ENCODE assay signal across 30 cellular contexts in genomic region chr16:71482569-71482968, GRCh38. TPM values are rescaled to one million over a fixed set of nuclear protein-coding genes. Genes with fewer than 3 reads are reported as not detected.
DNase-seq lines count a peak whose midpoint lies in the region; ATAC-seq and TF ChIP-seq lines count a peak whose summit lies in the region.
"Had no signal": no experiment of that assay in that cellular context is flagged by ENCODE, and none has a peak within 500 bp of the region (broad histone marks: within the 10 kb centered on the region; RNA-seq: fewer than 3 reads in every experiment).

No MANE protein-coding gene starts in this region.

- H3K36me3 Mint-ChIP-seq in CD4-positive, CD25-positive, alpha-beta regulatory T cell = peaks cover 18% of the 10 kb centered on the region
- H3K36me3 Mint-ChIP-seq in activated T-helper 17 cell treated with anti-CD3 and anti-CD28 coated beads, Interleukin-2, amount 50 U/mL, for 72 hours (ENCODE audit: low read depth) = peaks cover 22% of the 10 kb centered on the region
- no peaks in the 10 kb centered on the region for H3K36me3 Mint-ChIP-seq in nephron progenitor cell (ENCODE audit: low read depth)

- TF ChIP-seq CTCF in right lobe of liver (IDR thresholded peaks at IDR 0.05) = no peak
- no peak for TF ChIP-seq CTCF in nephron progenitor cell (IDR thresholded peaks at IDR 0.05)

- H3K9me3 Mint-ChIP-seq in CD4-positive, CD25-positive, alpha-beta regulatory T cell = no peaks in the 10 kb centered on the region
- H3K9me3 Mint-ChIP-seq in activated T-helper 17 cell treated with anti-CD3 and anti-CD28 coated beads, Interleukin-2, amount 50 U/mL, for 72 hours = peaks cover 8% of the 10 kb centered on the region
- no peaks in the 10 kb centered on the region for H3K9me3 Mint-ChIP-seq in nephron progenitor cell
- H3K9me3 Mint-ChIP-seq: CD4-positive, alpha-beta T cell had no signal

- intact Hi-C loops in right lobe of liver (cut with DNase I) = no loop called here

- H3K9me3 ChIP-seq in CD4-positive, CD25-positive, alpha-beta regulatory T cell (ENCODE audit: control insufficient read depth in 2 of 2, low read length in 2 of 2) = no peaks in the 10 kb centered on the region
- H3K9me3 ChIP-seq in right lobe of liver = no peaks in the 10 kb centered on the region
- H3K9me3 ChIP-seq: BLaER1, Caco-2 had no signal

- no peak overlapping the region for H3K27ac ChIP-seq in CD4-positive, CD25-positive, alpha-beta regulatory T cell (ENCODE audit: insufficient read depth, low read length, poor library complexity, severe bottlenecking)
- peak overlapping the region in 1 of 3 donors; percentile 96 for H3K27ac ChIP-seq in right lobe of liver
- H3K27ac ChIP-seq: BLaER1, HL-60, PC-9, SJSA1 had no signal

- peaks cover 3% of the 10 kb centered on the region for H3K4me1 ChIP-seq in CD4-positive, CD25-positive, alpha-beta regulatory T cell (ENCODE audit: control insufficient read depth, insufficient read depth, low read length, poor library complexity, severe bottlenecking)
- H3K4me1 ChIP-seq in right lobe of liver = peaks cover 0 to 16% (median 5%) of the 10 kb centered on the region in 4 donors
- H3K4me1 ChIP-seq: Caco-2 had no signal

- no peak for TF ChIP-seq POLR2A in right lobe of liver (IDR thresholded peaks at IDR 0.05)

- peaks cover 4% of the 10 kb centered on the region for H3K36me3 ChIP-seq in CD4-positive, CD25-positive, alpha-beta regulatory T cell (ENCODE audit: control insufficient read depth, insufficient read depth, low read length)
- peaks cover 0 to 17% (median 0%) of the 10 kb centered on the region in 4 donors for H3K36me3 ChIP-seq in right lobe of liver

- DNase-seq in CD4-positive, CD25-positive, alpha-beta regulatory T cell = no peak
- DNase-seq in right lobe of liver (no peak), nephron progenitor cell (no peak), GF-D8 (lab: John Stamatoyannopoulos, UW) (no peak), T1000 (lab: John Stamatoyannopoulos, UW) (no peak)
- DNase-seq: Caco-2; CD4-positive, alpha-beta T cell; DMS79; EL; GDM1; Karpas-422; NCI-H1092 treated with DMSO at 0.1 percent for 48 hours; NCI-H1436 treated with DMSO at 0.1 percent for 48 hours; NCI-H1930; NCI-H2107; NCI-H526; NCI-H82; NK-92 treated with Interleukin-12 subunit alpha and Interleukin-12 subunit beta, amount 100 ng/mL, for 24 hours; PC-9 had no signal

- WGBS in right lobe of liver (ENCODE audit: insufficient coverage, low coverage, low lambda C conversion rate, missing lambda C conversion rate) = 71% methylated on average over 3 of the region's 5 CpGs

- no peak for ATAC-seq in CD4-positive, CD25-positive, alpha-beta regulatory T cell (ENCODE audit: low read depth in 2 of 2)
- no peak for ATAC-seq in activated T-helper 17 cell treated with anti-CD3 and anti-CD28 coated beads, Interleukin-2, amount 50 U/mL, for 72 hours (replicated peaks)
- ATAC-seq in right lobe of liver (peak in 3 of 4 donors; percentile 12 to 45 (median 43)), HG03196 (IDR thresholded peaks at IDR 0.05; ENCODE audit: unreplicated experiment) (no peak)
- ATAC-seq: HCT116, Right ventricle myocardium inferior had no signal

- no peaks in the 10 kb centered on the region for H3K27me3 ChIP-seq in CD4-positive, CD25-positive, alpha-beta regulatory T cell (ENCODE audit: control insufficient read depth, insufficient read depth, low read length)
- no peaks in the 10 kb centered on the region for H3K27me3 ChIP-seq in right lobe of liver
- H3K27me3 ChIP-seq: BLaER1, SJSA1 had no signal

- peaks cover 11 to 20% (median 15%) of the 10 kb centered on the region in 4 donors for H3K4me1 Mint-ChIP-seq in CD4-positive, CD25-positive, alpha-beta regulatory T cell
- peaks cover 22% of the 10 kb centered on the region for H3K4me1 Mint-ChIP-seq in activated T-helper 17 cell treated with anti-CD3 and anti-CD28 coated beads, Interleukin-2, amount 50 U/mL, for 72 hours
- peaks cover 15% of the 10 kb centered on the region for H3K4me1 Mint-ChIP-seq in nephron progenitor cell

- H3K27ac Mint-ChIP-seq in CD4-positive, CD25-positive, alpha-beta regulatory T cell = peak overlapping the region in 1 of 3 donors; percentile 92
- peak overlapping the region; percentile 99 for H3K27ac Mint-ChIP-seq in activated T-helper 17 cell treated with anti-CD3 and anti-CD28 coated beads, Interleukin-2, amount 50 U/mL, for 72 hours
- no peak overlapping the region for H3K27ac Mint-ChIP-seq in nephron progenitor cell

- no peak overlapping the region for H3K4me3 ChIP-seq in CD4-positive, CD25-positive, alpha-beta regulatory T cell (ENCODE audit: low read depth, low read length)
- no peak overlapping the region for H3K4me3 ChIP-seq in right lobe of liver
- H3K4me3 ChIP-seq: BLaER1, PC-9, SJSA1 had no signal

- H3K4me3 Mint-ChIP-seq in CD4-positive, CD25-positive, alpha-beta regulatory T cell = peak overlapping the region in 3 of 4 donors; percentile 5 to 76 (median 29)
- H3K4me3 Mint-ChIP-seq in activated T-helper 17 cell treated with anti-CD3 and anti-CD28 coated beads, Interleukin-2, amount 50 U/mL, for 72 hours = peak overlapping the region; percentile 92
- H3K4me3 Mint-ChIP-seq in nephron progenitor cell = peak overlapping the region; percentile 61

- H3K27me3 Mint-ChIP-seq in CD4-positive, CD25-positive, alpha-beta regulatory T cell = no peaks in the 10 kb centered on the region
- H3K27me3 Mint-ChIP-seq in activated T-helper 17 cell treated with anti-CD3 and anti-CD28 coated beads, Interleukin-2, amount 50 U/mL, for 72 hours = peaks cover 5% of the 10 kb centered on the region
- peaks cover 12% of the 10 kb centered on the region for H3K27me3 Mint-ChIP-seq in nephron progenitor cell (ENCODE audit: low read depth, poor library complexity)
- H3K27me3 Mint-ChIP-seq: CD4-positive, alpha-beta T cell had no signal

RNA-seq across cellular contexts. Expression of gene ZNF19, which starts 6.6 kb away (rescaled TPM):
- 5.9 TPM for total RNA-seq in CD4-positive, CD25-positive, alpha-beta regulatory T cell
- 1 to 10 TPM; 1.7 to 5.1 (median 2.4) TPM for polyA plus RNA-seq in CD4-positive, CD25-positive, alpha-beta regulatory T cell
- 1 to 10 TPM; 1.1 to 3.4 TPM for total RNA-seq in activated T-helper 17 cell treated with anti-CD3 and anti-CD28 coated beads, Interleukin-2, amount 50 U/mL, for 72 hours
- 1 to 10 TPM; 2.5 to 3.7 (median 2.6) TPM for total RNA-seq in right lobe of liver

RNA-seq across cellular contexts. Expression of gene ZNF23, which starts 20.5 kb away (rescaled TPM):
- total RNA-seq in CD4-positive, CD25-positive, alpha-beta regulatory T cell = 5.3 TPM
- 1 to 10 TPM; 4.0 to 6.2 (median 5.8) TPM for polyA plus RNA-seq in CD4-positive, CD25-positive, alpha-beta regulatory T cell
- 1 to 10 TPM; 6.8 to 9.3 TPM for total RNA-seq in activated T-helper 17 cell treated with anti-CD3 and anti-CD28 coated beads, Interleukin-2, amount 50 U/mL, for 72 hours
- 1 to 10 TPM; 3.1 to 4.8 (median 3.9) TPM for total RNA-seq in right lobe of liver

RNA-seq across cellular contexts. Expression of gene TLE7, which starts 40.7 kb away (rescaled TPM):
- total RNA-seq in CD4-positive, CD25-positive, alpha-beta regulatory T cell = not detected
- polyA plus RNA-seq in CD4-positive, CD25-positive, alpha-beta regulatory T cell = not detected
- not detected for total RNA-seq in activated T-helper 17 cell treated with anti-CD3 and anti-CD28 coated beads, Interleukin-2, amount 50 U/mL, for 72 hours
- not detected for total RNA-seq in right lobe of liver
- total RNA-seq: A172; Caco-2; CD4-positive, alpha-beta T cell; H4; M059J; PC-9; Right ventricle myocardium inferior; RPMI7951; SJSA1 had no signal

RNA-seq across cellular contexts. Expression of gene CHST4, which starts 43.7 kb away (rescaled TPM):
- not detected for total RNA-seq in CD4-positive, CD25-positive, alpha-beta regulatory T cell
- not detected for polyA plus RNA-seq in CD4-positive, CD25-positive, alpha-beta regulatory T cell
- total RNA-seq in activated T-helper 17 cell treated with anti-CD3 and anti-CD28 coated beads, Interleukin-2, amount 50 U/mL, for 72 hours = not detected
- 1 to 10 TPM; 2.0 to 6.5 (median 3.1) TPM for total RNA-seq in right lobe of liver
- total RNA-seq: Caco-2; CD4-positive, alpha-beta T cell; Right ventricle myocardium inferior; RPMI7951; SJSA1 had no signal

Comparison
In these comparisons a context has a peak if more than half of its experiments do, and no peak if none do; other contexts are left out.
1. ATAC-seq: peak in right lobe of liver (3 of 4); none in CD4-positive, CD25-positive, alpha-beta regulatory T cell (0 of 2), activated T-helper 17 cell treated with anti-CD3 and anti-CD28 coated beads, Interleukin-2, amount 50 U/mL, for 72 hours (single experiment) and HG03196 (single experiment).
2. H3K4me3 Mint-ChIP-seq: peak in every context shown above with its lines; median percentile 92 in activated T-helper 17 cell treated with anti-CD3 and anti-CD28 coated beads, Interleukin-2, amount 50 U/mL, for 72 hours; 61 in nephron progenitor cell; 29 in CD4-positive, CD25-positive, alpha-beta regulatory T cell.